ENCODE assay signal across 9 cellular contexts in genomic region chr3:21170964-21171363, GRCh38.
DNase-seq lines count a peak whose midpoint lies in the region; ATAC-seq and TF ChIP-seq lines count a peak whose summit lies in the region.
"Had no signal": no experiment of that assay in that cellular context is flagged by ENCODE, and none has a peak within 500 bp of the region (broad histone marks: within the 10 kb centered on the region; RNA-seq: fewer than 3 reads in every experiment).

No MANE protein-coding gene starts in this region.

- WGBS in hepatocyte (ENCODE audit: low lambda C conversion rate, missing lambda C conversion rate) = 84% methylated on average over 1 of the region's 1 CpG

- H4K20me1 ChIP-seq in OCI-LY7 (ENCODE audit: insufficient read depth, low read length) = no peaks in the 10 kb centered on the region
- H4K20me1 ChIP-seq in hepatocyte (ENCODE audit: insufficient read depth, poor library complexity, severe bottlenecking) = no peaks in the 10 kb centered on the region

- H3K9me2 ChIP-seq in OCI-LY7 (ENCODE audit: insufficient read depth, low read length) (no peaks in the 10 kb centered on the region), hepatocyte (replicated peaks; ENCODE audit: insufficient read depth) (no peaks in the 10 kb centered on the region)

- intact Hi-C loops in OCI-LY7 (cut with micrococcal nuclease; ENCODE audit: unreplicated experiment) = no loop called here

- no peaks in the 10 kb centered on the region for H3K9me3 ChIP-seq in BE2C
- no peaks in the 10 kb centered on the region for H3K9me3 ChIP-seq in OCI-LY7 (ENCODE audit: low read length)
- H3K9me3 ChIP-seq in hepatocyte (ENCODE audit: low read depth) = no peaks in the 10 kb centered on the region

- TF ChIP-seq CTCF in BE2C (IDR thresholded peaks at IDR 0.05; ENCODE audit: low read depth, low read length) = peak; percentile 11; the same call in 1 of the 2 replicates
- peak; percentile 75 for TF ChIP-seq CTCF in OCI-LY7 (conservative IDR thresholded peaks at IDR 0.05; ENCODE audit: low read length)
- peak; percentile 29 for TF ChIP-seq CTCF in hepatocyte (IDR thresholded peaks at IDR 0.05; ENCODE audit: poor library complexity)

- CTCF ChIA-PET in OCI-LY7 (lab: Charles Lee; ENCODE audit: unreplicated experiment) = no interaction called here

- no peaks in the 10 kb centered on the region for H3K27me3 ChIP-seq in BE2C
- H3K27me3 ChIP-seq in hepatocyte = no peaks in the 10 kb centered on the region

- DNase-seq in BE2C = no peak
- DNase-seq in OCI-LY7 (ENCODE audit: low spot score) = peak; percentile 17
- peak; percentile 40 for DNase-seq in hepatocyte (ENCODE audit: low spot score)
- no peak for DNase-seq in cerebellum (ENCODE audit: low spot score)
- no peak for DNase-seq in amniotic stem cell (lab: John Stamatoyannopoulos, UW)
- DNase-seq: kidney glomerular epithelial cell had no signal

- H3K27ac ChIP-seq in OCI-LY7 (ENCODE audit: low read depth, low read length, poor library complexity, severe bottlenecking) = no peak overlapping the region
- no peak overlapping the region for H3K27ac ChIP-seq in hepatocyte

- POLR2A ChIA-PET in OCI-LY7 (lab: Charles Lee) = no interaction called here

- H3K4me1 ChIP-seq in BE2C (no peaks in the 10 kb centered on the region), OCI-LY7 (ENCODE audit: insufficient read depth, low read length, poor library complexity, severe bottlenecking) (no peaks in the 10 kb centered on the region), hepatocyte (ENCODE audit: insufficient read depth) (no peaks in the 10 kb centered on the region)

- H3K4me3 ChIP-seq in BE2C (ENCODE audit: low read depth, low read length) = no peak overlapping the region
- H3K4me3 ChIP-seq in OCI-LY7 (ENCODE audit: low read depth, low read length, poor library complexity, severe bottlenecking) = no peak overlapping the region
- no peak overlapping the region for H3K4me3 ChIP-seq in hepatocyte

- H2AFZ ChIP-seq in OCI-LY7 (ENCODE audit: low read length) (no peak overlapping the region), hepatocyte (no peak overlapping the region)

- ATAC-seq in GM21786 (IDR thresholded peaks at IDR 0.05; ENCODE audit: unreplicated experiment) (peak; percentile 56), GM19328 (IDR thresholded peaks at IDR 0.05; ENCODE audit: unreplicated experiment) (no peak), HG03571 (IDR thresholded peaks at IDR 0.05; ENCODE audit: unreplicated experiment) (no peak)

- H3K79me2 ChIP-seq in OCI-LY7 (ENCODE audit: insufficient read depth, low read depth, low read length) = no peaks in the 10 kb centered on the region
- no peaks in the 10 kb centered on the region for H3K79me2 ChIP-seq in hepatocyte

- H3K36me3 ChIP-seq in BE2C (no peaks in the 10 kb centered on the region), OCI-LY7 (ENCODE audit: insufficient read depth, low read length) (no peaks in the 10 kb centered on the region), hepatocyte (replicated peaks; ENCODE audit: insufficient read depth, low read depth) (no peaks in the 10 kb centered on the region)

- BruUV-seq in OCI-LY7 (replicated peaks; lab: Mats Ljungman, UMichigan) = no TSS peak

- no peak overlapping the region for H3K4me2 ChIP-seq in OCI-LY7 (ENCODE audit: low read length)
- H3K4me2 ChIP-seq in hepatocyte = no peak overlapping the region

Comparison
In these comparisons a context has a peak if more than half of its experiments do, and no peak if none do; other contexts are left out.
1. DNase-seq: peak in OCI-LY7 (single experiment) and hepatocyte (single experiment); none in BE2C (single experiment), cerebellum (single experiment) and amniotic stem cell (single experiment).
2. CTCF ChIP-seq: peak in every context shown above with its lines; median percentile 75 in OCI-LY7; 29 in hepatocyte; 11 in BE2C.